ENCODE assay signal across 39 cellular contexts in genomic region chr20:49757597-49757996, GRCh38.
"Had no signal": no experiment of that assay in that cellular context is flagged by ENCODE, and none has a peak within 500 bp of the region (broad histone marks: within the 10 kb centered on the region; RNA-seq: fewer than 3 reads in every experiment).

No MANE protein-coding gene starts in this region.

- H3K27ac ChIP-seq: ascending aorta, cardiac muscle cell, VCaP had no signal

- FAIRE-seq: bronchial epithelial cell, TTC549 had no signal

- H3K9me3 Mint-ChIP-seq: activated CD4-positive, alpha-beta memory T cell treated with anti-CD3 and anti-CD28 coated beads, Interleukin-2, amount 10 ng/mL, durations not matched to agents 7 days and 5 days; activated CD4-positive, alpha-beta T cell treated with anti-CD3 and anti-CD28 coated beads, Interleukin-2, amount 10 ng/mL, durations not matched to agents 7 days and 5 days; activated naive CD4-positive, alpha-beta T cell treated with anti-CD3 and anti-CD28 coated beads, Interleukin-2, amount 10 ng/mL, durations not matched to agents 7 days and 5 days; activated naive CD4-positive, alpha-beta T cell treated with anti-CD3 and anti-CD28 coated beads, Interleukin-2, amount 50 U/mL, for 24 hours; activated naive CD8-positive, alpha-beta T cell treated with anti-CD3 and anti-CD28 coated beads, Interleukin-2, amount 10 ng/mL, durations not matched to agents 7 days and 5 days; activated naive CD8-positive, alpha-beta T cell treated with anti-CD3 and anti-CD28 coated beads, Interleukin-2, amount 50 U/mL, for 24 hours; activated T-cell treated with anti-CD3 and anti-CD28 coated beads, Interleukin-2, amount 50 U/mL, for 24 hours; activated T-helper 2 cell treated with anti-CD3 and anti-CD28 coated beads, Interferon-gamma antibody, Interleukin-2, Interleukin-4, amounts not matched to agents 10 μg/mL and 5 μg/mL and 100 μg/mL, durations not matched to agents 14 hours and 24 hours and 36 hours; central memory CD8-positive, alpha-beta T cell; T-helper 1 cell treated with Interleukin-12 subunit alpha and Interleukin-12 subunit beta and Interleukin-4 antibody, amounts not matched to agents 30 μg/mL and 1 μg/mL, for 36 hours; T-helper 2 cell treated with Interferon-gamma antibody and Interleukin-4, amounts not matched to agents 5 μg/mL and 100 μg/mL, for 36 hours had no signal

- H3K27me3 Mint-ChIP-seq: central memory CD8-positive, alpha-beta T cell had no signal

- ATAC-seq: activated CD4-positive, alpha-beta T cell treated with anti-CD3 and anti-CD28 coated beads for 36 hours; activated CD4-positive, CD25-positive, alpha-beta regulatory T cell treated with anti-CD3 and anti-CD28 coated beads, Interleukin-2, amount 50 U/mL, for 24 hours; activated CD8-positive, alpha-beta memory T cell treated with anti-CD3 and anti-CD28 coated beads, Interleukin-2, amount 10 ng/mL, durations not matched to agents 7 days and 5 days; activated CD8-positive, alpha-beta T cell treated with anti-CD3 and anti-CD28 coated beads, Interleukin-2, amount 10 ng/mL, durations not matched to agents 7 days and 5 days; activated naive CD8-positive, alpha-beta T cell treated with anti-CD3 and anti-CD28 coated beads, Interleukin-2, amount 50 U/mL, for 24 hours had no signal

- H3K9me3 ChIP-seq: ascending aorta had no signal

- H3K4me3 Mint-ChIP-seq: activated CD4-positive, alpha-beta memory T cell treated with anti-CD3 and anti-CD28 coated beads, Interleukin-2, amount 10 ng/mL, durations not matched to agents 7 days and 5 days; activated CD4-positive, alpha-beta T cell treated with anti-CD3 and anti-CD28 coated beads for 36 hours; activated CD4-positive, alpha-beta T cell treated with anti-CD3 and anti-CD28 coated beads, Interleukin-2, amount 10 ng/mL, durations not matched to agents 7 days and 5 days; activated CD8-positive, alpha-beta memory T cell treated with anti-CD3 and anti-CD28 coated beads, Interleukin-2, amount 10 ng/mL, durations not matched to agents 7 days and 5 days; activated CD8-positive, alpha-beta T cell treated with anti-CD3 and anti-CD28 coated beads, Interleukin-2, amount 10 ng/mL, durations not matched to agents 7 days and 5 days; activated naive CD4-positive, alpha-beta T cell treated with anti-CD3 and anti-CD28 coated beads, Interleukin-2, amount 10 ng/mL, durations not matched to agents 7 days and 5 days; activated naive CD4-positive, alpha-beta T cell treated with anti-CD3 and anti-CD28 coated beads, Interleukin-2, amount 50 U/mL, for 24 hours; activated naive CD8-positive, alpha-beta T cell; activated naive CD8-positive, alpha-beta T cell treated with anti-CD3 and anti-CD28 coated beads, Interleukin-2, amount 10 ng/mL, durations not matched to agents 7 days and 5 days; activated naive CD8-positive, alpha-beta T cell treated with anti-CD3 and anti-CD28 coated beads, Interleukin-2, amount 50 U/mL, for 24 hours; activated T-cell treated with anti-CD3 and anti-CD28 coated beads, Interleukin-2, amount 50 U/mL, for 24 hours; brain; central memory CD8-positive, alpha-beta T cell; T-helper 1 cell treated with Interleukin-12 subunit alpha and Interleukin-12 subunit beta and Interleukin-4 antibody, amounts not matched to agents 30 μg/mL and 1 μg/mL, for 36 hours; T-helper 2 cell treated with Interferon-gamma antibody and Interleukin-4, amounts not matched to agents 5 μg/mL and 100 μg/mL, for 36 hours had no signal

- DNase-seq: activated CD4-positive, alpha-beta memory T cell treated with anti-CD3 and anti-CD28 coated beads, Interleukin-2, amount 10 ng/mL, durations not matched to agents 7 days and 5 days; activated CD4-positive, alpha-beta T cell treated with anti-CD3 and anti-CD28 coated beads for 1 hour; activated CD4-positive, alpha-beta T cell treated with anti-CD3 and anti-CD28 coated beads for 36 hours; activated CD4-positive, alpha-beta T cell treated with anti-CD3 and anti-CD28 coated beads for 48 hours; activated CD4-positive, alpha-beta T cell treated with anti-CD3 and anti-CD28 coated beads, Interleukin-2, amount 10 ng/mL, durations not matched to agents 7 days and 5 days; activated CD4-positive, alpha-beta T cell treated with anti-CD3 and anti-CD28 coated beads, Interleukin-2, amount 50 U/mL, for 48 hours; activated CD4-positive, CD25-positive, alpha-beta regulatory T cell; activated CD8-positive, alpha-beta memory T cell treated with anti-CD3 and anti-CD28 coated beads for 24 hours; activated CD8-positive, alpha-beta memory T cell treated with anti-CD3 and anti-CD28 coated beads, Interleukin-2, amount 10 ng/mL, durations not matched to agents 7 days and 5 days; activated CD8-positive, alpha-beta memory T cell treated with anti-CD3 and anti-CD28 coated beads, Interleukin-2, amount 50 U/mL, for 48 hours; activated CD8-positive, alpha-beta T cell treated with anti-CD3 and anti-CD28 coated beads, Interleukin-2, amount 10 ng/mL, durations not matched to agents 7 days and 5 days; activated effector memory CD4-positive, alpha-beta T cell treated with Interleukin-2 at 50 U/mL for 16 hours; activated gamma-delta T cell; activated naive CD4-positive, alpha-beta T cell treated with anti-CD3 and anti-CD28 coated beads, Interleukin-2, amount 10 ng/mL, durations not matched to agents 7 days and 5 days; activated naive CD4-positive, alpha-beta T cell treated with Interleukin-2 at 50 U/mL for 16 hours; activated naive CD8-positive, alpha-beta T cell treated with anti-CD3 and anti-CD28 coated beads, Interleukin-2, amount 10 ng/mL, durations not matched to agents 7 days and 5 days; activated naive CD8-positive, alpha-beta T cell treated with anti-CD3 and anti-CD28 coated beads, Interleukin-2, amount 50 U/mL, for 24 hours; activated T-cell treated with anti-CD3 and anti-CD28 coated beads, Interleukin-2, amount 50 U/mL, for 24 hours; activated T-cell treated with anti-CD3 and anti-CD28 coated beads, Interleukin-2, amount 50 U/mL, for 48 hours; amygdala; anterior cingulate cortex; caudate nucleus; cerebellar nuclear complex; T-helper 1 cell; T-helper 2 cell; T-helper 9 cell had no signal

- H3K27ac Mint-ChIP-seq: activated CD4-positive, alpha-beta memory T cell treated with anti-CD3 and anti-CD28 coated beads, Interleukin-2, amount 10 ng/mL, durations not matched to agents 7 days and 5 days; activated CD4-positive, alpha-beta T cell treated with anti-CD3 and anti-CD28 coated beads for 36 hours; activated CD4-positive, alpha-beta T cell treated with anti-CD3 and anti-CD28 coated beads, Interleukin-2, amount 10 ng/mL, durations not matched to agents 7 days and 5 days; activated CD8-positive, alpha-beta memory T cell treated with anti-CD3 and anti-CD28 coated beads, Interleukin-2, amount 10 ng/mL, durations not matched to agents 7 days and 5 days; activated CD8-positive, alpha-beta T cell treated with anti-CD3 and anti-CD28 coated beads, Interleukin-2, amount 10 ng/mL, durations not matched to agents 7 days and 5 days; activated naive CD4-positive, alpha-beta T cell treated with anti-CD3 and anti-CD28 coated beads, Interleukin-2, amount 10 ng/mL, durations not matched to agents 7 days and 5 days; activated naive CD4-positive, alpha-beta T cell treated with anti-CD3 and anti-CD28 coated beads, Interleukin-2, amount 50 U/mL, for 24 hours; activated naive CD8-positive, alpha-beta T cell; activated naive CD8-positive, alpha-beta T cell treated with anti-CD3 and anti-CD28 coated beads, Interleukin-2, amount 10 ng/mL, durations not matched to agents 7 days and 5 days; activated naive CD8-positive, alpha-beta T cell treated with anti-CD3 and anti-CD28 coated beads, Interleukin-2, amount 50 U/mL, for 24 hours; activated T-cell treated with anti-CD3 and anti-CD28 coated beads, Interleukin-2, amount 50 U/mL, for 24 hours; activated T-helper 2 cell treated with anti-CD3 and anti-CD28 coated beads, Interferon-gamma antibody, Interleukin-2, Interleukin-4, amounts not matched to agents 10 μg/mL and 5 μg/mL and 100 μg/mL, durations not matched to agents 14 hours and 24 hours and 36 hours; brain; T-helper 1 cell treated with Interleukin-12 subunit alpha and Interleukin-12 subunit beta and Interleukin-4 antibody, amounts not matched to agents 30 μg/mL and 1 μg/mL, for 36 hours; T-helper 2 cell treated with Interferon-gamma antibody and Interleukin-4, amounts not matched to agents 5 μg/mL and 100 μg/mL, for 36 hours had no signal

- H3K4me3 ChIP-seq: ascending aorta, cardiac muscle cell had no signal

- H3K27me3 ChIP-seq: ascending aorta, cardiac muscle cell had no signal

- H3K36me3 Mint-ChIP-seq: activated CD8-positive, alpha-beta memory T cell treated with anti-CD3 and anti-CD28 coated beads, Interleukin-2, amount 10 ng/mL, durations not matched to agents 7 days and 5 days; activated naive CD4-positive, alpha-beta T cell treated with anti-CD3 and anti-CD28 coated beads, Interleukin-2, amount 10 ng/mL, durations not matched to agents 7 days and 5 days; activated naive CD4-positive, alpha-beta T cell treated with anti-CD3 and anti-CD28 coated beads, Interleukin-2, amount 50 U/mL, for 24 hours; activated naive CD8-positive, alpha-beta T cell treated with anti-CD3 and anti-CD28 coated beads, Interleukin-2, amount 10 ng/mL, durations not matched to agents 7 days and 5 days; brain had no signal

- H3K4me1 Mint-ChIP-seq: activated CD4-positive, alpha-beta memory T cell treated with anti-CD3 and anti-CD28 coated beads, Interleukin-2, amount 10 ng/mL, durations not matched to agents 7 days and 5 days; activated CD4-positive, alpha-beta T cell treated with anti-CD3 and anti-CD28 coated beads for 36 hours; activated CD8-positive, alpha-beta memory T cell treated with anti-CD3 and anti-CD28 coated beads, Interleukin-2, amount 10 ng/mL, durations not matched to agents 7 days and 5 days; activated naive CD4-positive, alpha-beta T cell treated with anti-CD3 and anti-CD28 coated beads, Interleukin-2, amount 10 ng/mL, durations not matched to agents 7 days and 5 days; activated naive CD8-positive, alpha-beta T cell treated with anti-CD3 and anti-CD28 coated beads, Interleukin-2, amount 10 ng/mL, durations not matched to agents 7 days and 5 days; activated naive CD8-positive, alpha-beta T cell treated with anti-CD3 and anti-CD28 coated beads, Interleukin-2, amount 50 U/mL, for 24 hours; central memory CD8-positive, alpha-beta T cell had no signal

- H3K4me1 ChIP-seq: ascending aorta had no signal

- H3K36me3 ChIP-seq: ascending aorta, cardiac muscle cell had no signal
